ENCODE assay signal across 7 cellular contexts in the genomic region with DNA sequence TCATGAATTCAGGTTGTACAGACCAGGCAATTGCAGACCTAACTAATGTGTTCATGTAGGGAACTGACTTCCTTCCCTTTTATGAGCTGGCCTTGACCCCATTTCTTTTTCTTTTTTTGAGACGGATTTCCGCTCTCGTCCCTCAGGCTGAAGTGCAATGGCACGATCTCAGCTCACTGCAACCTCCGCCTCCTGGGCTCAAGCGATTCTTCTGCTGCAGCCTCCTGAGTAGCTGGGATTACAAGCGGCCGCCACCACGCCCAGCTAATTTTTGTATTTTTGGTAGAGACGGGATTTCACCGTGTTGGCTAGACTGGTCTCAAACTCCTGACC. TPM values are rescaled to one million over a fixed set of nuclear protein-coding genes. Genes with fewer than 3 reads are reported as not detected.
DNase-seq lines count a peak whose midpoint lies in the region; ATAC-seq and TF ChIP-seq lines count a peak whose summit lies in the region.
"Not testable (repeated sequence)": the region's sequence is repeated elsewhere in the genome, so short reads cannot be mapped to it uniquely, and the experiment has no call there.

No MANE protein-coding gene starts in this region.

- peaks cover 35% of the 10 kb centered on the region for H3K4me1 Mint-ChIP-seq in T-helper 1 cell treated with Interleukin-12 subunit alpha and Interleukin-12 subunit beta and Interleukin-4 antibody, amounts not matched to agents 30 μg/mL and 1 μg/mL, for 36 hours (ENCODE audit: low read depth)
- H3K4me1 Mint-ChIP-seq in activated T-cell treated with anti-CD3 and anti-CD28 coated beads, Interleukin-2, amount 50 U/mL, for 24 hours (ENCODE audit: low read depth), result peaks cover 43% of the 10 kb centered on the region
- H3K4me1 Mint-ChIP-seq in central memory CD8-positive, alpha-beta T cell, result peaks cover 29% of the 10 kb centered on the region
- peaks cover 14 to 43% (median 32%) of the 10 kb centered on the region in 4 donors for H3K4me1 Mint-ChIP-seq in naive thymus-derived CD8-positive, alpha-beta T cell

- POLR2A ChIA-PET in naive thymus-derived CD8-positive, alpha-beta T cell (lab: Charles Lee), result interaction anchor here (1.2 kb wide), 1 partner anchor 26 kb away, joined by 4 read pairs; no protein-coding TSS in a partner anchor

- H3K9ac ChIP-seq in DND-41 (ENCODE audit: low read depth, low read length), result not testable (repeated sequence)

- not testable (repeated sequence) for H3K4me3 ChIP-seq in DND-41 (ENCODE audit: low read depth in 1 of 2, low read length in 2 of 2); skin epidermis
- peak overlapping the region in 1 of 2 donors; percentile 71 for H3K4me3 ChIP-seq in gastroesophageal sphincter

- TF ChIP-seq POLR2A in gastroesophageal sphincter (IDR thresholded peaks at IDR 0.05), result not testable (repeated sequence)

- not testable (repeated sequence) for H2AFZ ChIP-seq in DND-41 (ENCODE audit: low read depth, low read length)

- DNase-seq in DND-41; activated T-cell treated with anti-CD3 and anti-CD28 coated beads, Interleukin-2, amount 50 U/mL, for 24 hours; central memory CD8-positive, alpha-beta T cell (ENCODE audit: low spot score in 2 of 2); naive thymus-derived CD8-positive, alpha-beta T cell: not testable (repeated sequence)

- not testable (repeated sequence) for H3K27ac Mint-ChIP-seq in T-helper 1 cell treated with Interleukin-12 subunit alpha and Interleukin-12 subunit beta and Interleukin-4 antibody, amounts not matched to agents 30 μg/mL and 1 μg/mL, for 36 hours; central memory CD8-positive, alpha-beta T cell (ENCODE audit: low read depth)
- H3K27ac Mint-ChIP-seq in activated T-cell treated with anti-CD3 and anti-CD28 coated beads, Interleukin-2, amount 50 U/mL, for 24 hours, result peak overlapping the region; percentile 90
- peak overlapping the region in 6 of 10 donors; percentile 25 to 92 (median 80) for H3K27ac Mint-ChIP-seq in naive thymus-derived CD8-positive, alpha-beta T cell

- TF ChIP-seq EP300 in gastroesophageal sphincter (IDR thresholded peaks at IDR 0.05), result not testable (repeated sequence)

- H3K9me3 ChIP-seq in DND-41 (ENCODE audit: insufficient read depth, low read length, severe bottlenecking); gastroesophageal sphincter: not testable (repeated sequence)

- 61 to 71% methylated on average over 3 to 8 of the region's 11 CpGs for WGBS in gastroesophageal sphincter (ENCODE audit: low coverage in 1 of 2), 2 donors

- not testable (repeated sequence) for H3K9me3 Mint-ChIP-seq in T-helper 1 cell treated with Interleukin-12 subunit alpha and Interleukin-12 subunit beta and Interleukin-4 antibody, amounts not matched to agents 30 μg/mL and 1 μg/mL, for 36 hours; activated T-cell treated with anti-CD3 and anti-CD28 coated beads, Interleukin-2, amount 50 U/mL, for 24 hours; central memory CD8-positive, alpha-beta T cell; naive thymus-derived CD8-positive, alpha-beta T cell

- not testable (repeated sequence) for H3K27ac ChIP-seq in DND-41 (ENCODE audit: low read length)
- H3K27ac ChIP-seq in gastroesophageal sphincter (peak overlapping the region in 3 of 4 donors; percentile 92 to 95 (median 93)), skin epidermis (peak overlapping the region in 17 of 21 experiments; percentile 7 to 95 (median 88))

- not testable (repeated sequence) for TF ChIP-seq CTCF in DND-41 (IDR thresholded peaks at IDR 0.05; ENCODE audit: borderline replicate concordance, extremely low read depth, low read length, poor library complexity, severe bottlenecking); gastroesophageal sphincter (IDR thresholded peaks at IDR 0.05)

- ATAC-seq in DND-41 (ENCODE audit: insufficient read depth, low read depth); central memory CD8-positive, alpha-beta T cell (replicated peaks; ENCODE audit: extremely low read depth, poor library complexity, severe bottlenecking); gastroesophageal sphincter; naive thymus-derived CD8-positive, alpha-beta T cell: not testable (repeated sequence)

- peak overlapping the region; percentile 10 for H3K4me3 Mint-ChIP-seq in T-helper 1 cell treated with Interleukin-12 subunit alpha and Interleukin-12 subunit beta and Interleukin-4 antibody, amounts not matched to agents 30 μg/mL and 1 μg/mL, for 36 hours
- peak overlapping the region; percentile 87 for H3K4me3 Mint-ChIP-seq in activated T-cell treated with anti-CD3 and anti-CD28 coated beads, Interleukin-2, amount 50 U/mL, for 24 hours
- peak overlapping the region; percentile 82 for H3K4me3 Mint-ChIP-seq in central memory CD8-positive, alpha-beta T cell
- peak overlapping the region; percentile 22 to 91 (median 83) for H3K4me3 Mint-ChIP-seq in naive thymus-derived CD8-positive, alpha-beta T cell

- peaks cover 30% of the 10 kb centered on the region for H3K36me3 Mint-ChIP-seq in T-helper 1 cell treated with Interleukin-12 subunit alpha and Interleukin-12 subunit beta and Interleukin-4 antibody, amounts not matched to agents 30 μg/mL and 1 μg/mL, for 36 hours (ENCODE audit: low read depth)
- peaks cover 60% of the 10 kb centered on the region for H3K36me3 Mint-ChIP-seq in activated T-cell treated with anti-CD3 and anti-CD28 coated beads, Interleukin-2, amount 50 U/mL, for 24 hours (ENCODE audit: low read depth)
- H3K36me3 Mint-ChIP-seq in central memory CD8-positive, alpha-beta T cell (ENCODE audit: insufficient read depth), result peaks cover 26% of the 10 kb centered on the region
- H3K36me3 Mint-ChIP-seq in naive thymus-derived CD8-positive, alpha-beta T cell, result peaks cover 0 to 46% (median 9%) of the 10 kb centered on the region in 3 donors

- peaks cover 88% of the 10 kb centered on the region for H3K79me2 ChIP-seq in DND-41 (ENCODE audit: insufficient read depth, low read length)

- H3K4me2 ChIP-seq in DND-41 (ENCODE audit: insufficient read depth, low read length), result peak overlapping the region; percentile 91; the same call in 1 of the 2 replicates

- H3K27me3 ChIP-seq in DND-41 (ENCODE audit: insufficient read depth, low read length, poor library complexity); gastroesophageal sphincter: not testable (repeated sequence)

- H3K4me1 ChIP-seq in DND-41 (ENCODE audit: insufficient read depth, low read length) (peaks cover 53% of the 10 kb centered on the region), gastroesophageal sphincter (peaks cover 0 to 79% (median 27%) of the 10 kb centered on the region in 3 donors)

- not testable (repeated sequence) for H3K27me3 Mint-ChIP-seq in T-helper 1 cell treated with Interleukin-12 subunit alpha and Interleukin-12 subunit beta and Interleukin-4 antibody, amounts not matched to agents 30 μg/mL and 1 μg/mL, for 36 hours (ENCODE audit: low read depth); activated T-cell treated with anti-CD3 and anti-CD28 coated beads, Interleukin-2, amount 50 U/mL, for 24 hours; central memory CD8-positive, alpha-beta T cell; naive thymus-derived CD8-positive, alpha-beta T cell

- peaks cover 61% of the 10 kb centered on the region for H3K36me3 ChIP-seq in DND-41 (ENCODE audit: insufficient read depth, low read length)
- H3K36me3 ChIP-seq in gastroesophageal sphincter, result peaks cover 0 to 53% of the 10 kb centered on the region in 2 donors

- peaks cover 23% of the 10 kb centered on the region; the same call in 1 of the 2 replicates for H4K20me1 ChIP-seq in DND-41 (ENCODE audit: insufficient read depth, low read length)

RNA-seq across cellular contexts. Expression of gene KMT5A, which starts 7.1 kb away (rescaled TPM):
- 100 to 1,000 TPM in 1 of 4 donors, 10 to 100 TPM in 3; 46.1 to 126 (median 54.8) TPM for total RNA-seq in gastroesophageal sphincter
- 10 to 100 TPM; 23.7 to 26.5 TPM for total RNA-seq in naive thymus-derived CD8-positive, alpha-beta T cell
- 1 to 10 TPM; 1.0 to 3.3 (median 1.7) TPM for polyA plus RNA-seq in naive thymus-derived CD8-positive, alpha-beta T cell

RNA-seq across cellular contexts. Expression of gene SBNO1, which starts 26.4 kb away (rescaled TPM):
- total RNA-seq in gastroesophageal sphincter, result 10 to 100 TPM; 25.3 to 35.7 (median 33.2) TPM
- total RNA-seq in naive thymus-derived CD8-positive, alpha-beta T cell, result 10 to 100 TPM; 48.0 to 52.1 TPM
- polyA plus RNA-seq in naive thymus-derived CD8-positive, alpha-beta T cell, result 10 to 100 TPM; 29.8 to 36.1 (median 36.0) TPM

RNA-seq across cellular contexts. Expression of gene RILPL2, which starts 45.4 kb away (rescaled TPM):
- 1 to 10 TPM; 6.2 to 9.2 (median 7.9) TPM for total RNA-seq in gastroesophageal sphincter
- total RNA-seq in naive thymus-derived CD8-positive, alpha-beta T cell, result 1 to 10 TPM; 3.3 TPM
- polyA plus RNA-seq in naive thymus-derived CD8-positive, alpha-beta T cell, result 1 to 10 TPM; 3.2 to 4.4 (median 3.9) TPM

Comparison
In these comparisons a context has a peak if more than half of its experiments do, and no peak if none do; other contexts are left out.
1. H3K4me3 Mint-ChIP-seq: peak in every context shown above with its lines; median percentile 87 in activated T-cell treated with anti-CD3 and anti-CD28 coated beads, Interleukin-2, amount 50 U/mL, for 24 hours; 83 in naive thymus-derived CD8-positive, alpha-beta T cell; 82 in central memory CD8-positive, alpha-beta T cell; 10 in T-helper 1 cell treated with Interleukin-12 subunit alpha and Interleukin-12 subunit beta and Interleukin-4 antibody, amounts not matched to agents 30 μg/mL and 1 μg/mL, for 36 hours.